ENCODE assay signal across 34 cellular contexts in the genomic region with DNA sequence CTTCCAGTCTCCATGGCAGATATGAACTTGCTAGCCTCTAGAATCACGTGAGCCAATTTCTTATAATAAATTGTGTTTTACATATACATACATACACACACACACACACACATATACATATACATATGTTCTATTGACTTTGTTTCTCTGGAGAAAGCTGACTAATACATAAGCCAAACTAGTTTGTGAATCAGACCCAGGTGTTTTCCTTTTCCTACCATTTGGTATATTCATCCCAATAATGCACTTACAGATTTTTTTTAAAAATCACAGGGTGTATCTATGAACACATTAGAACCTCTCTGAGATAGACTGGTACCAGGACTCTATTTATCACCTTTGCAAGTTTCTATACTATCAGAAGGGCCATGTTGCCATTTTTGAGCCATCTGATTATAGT.
A peak's percentile ranks its signal among the peaks of the same experiment; 100 is the strongest.
DNase-seq lines count a peak whose midpoint lies in the region; ATAC-seq, FAIRE-seq and TF ChIP-seq lines count a peak whose summit lies in the region.
"Had no signal": no experiment of that assay in that cellular context is flagged by ENCODE, and none has a peak within 500 bp of the region (broad histone marks: within the 10 kb centered on the region; RNA-seq: fewer than 3 reads in every experiment).

No MANE protein-coding gene starts in this region.

- no peak overlapping the region for H3K4me2 ChIP-seq in PC-3 (ENCODE audit: low read length)
- H3K4me2 ChIP-seq: A549; BLaER1; BLaER1 treated with 17β-estradiol and CSF1 and Interleukin-3, amounts not matched to agents 10 nM and 100 nM had no signal

- no peaks in the 10 kb centered on the region for H3F3A ChIP-seq in PC-3 (ENCODE audit: low read length, unreplicated experiment)

- H3K79me2 ChIP-seq in PC-3 (ENCODE audit: low read length), result no peaks in the 10 kb centered on the region

- H2AFZ ChIP-seq in PC-3 (ENCODE audit: low read length), result no peak overlapping the region

- H3K36me3 ChIP-seq in PC-3 (ENCODE audit: low read depth, low read length) (no peaks in the 10 kb centered on the region), bronchial epithelial cell (ENCODE audit: control insufficient read depth, insufficient read depth, low read length) (no peaks in the 10 kb centered on the region)
- H3K36me3 ChIP-seq: BE2C; BLaER1; BLaER1 treated with 17β-estradiol and CSF1 and Interleukin-3, amounts not matched to agents 10 nM and 100 nM had no signal

- FAIRE-seq in bronchial epithelial cell (lab: Jason Lieb, UNC), result no peak
- FAIRE-seq: A204.1, A549, D721Med had no signal

- in situ Hi-C loops in KBM-7 (cut with MboI; ENCODE audit: low pct_unique_long_range_greater_than_20kb, low sequenced_read_pairs), result no loop called here

- intact Hi-C loops in PC-3 (cut with micrococcal nuclease), result no loop called here

- no peaks in the 10 kb centered on the region for H4K20me1 ChIP-seq in PC-3 (ENCODE audit: low read length)
- H4K20me1 ChIP-seq: BLaER1; BLaER1 treated with 17β-estradiol and CSF1 and Interleukin-3, amounts not matched to agents 10 nM and 100 nM had no signal

- H3K4me3 ChIP-seq in PC-3 (ENCODE audit: low read length), result no peak overlapping the region
- no peak overlapping the region for H3K4me3 ChIP-seq in bronchial epithelial cell (ENCODE audit: low read depth, low read length)
- H3K4me3 ChIP-seq in epithelial cell of esophagus (ENCODE audit: low read length), result no peak overlapping the region
- H3K4me3 ChIP-seq: A549; BLaER1; BLaER1 treated with 17β-estradiol and CSF1 and Interleukin-3, amounts not matched to agents 10 nM and 100 nM had no signal

- H3K27me3 ChIP-seq in PC-3 (ENCODE audit: low read length), result peaks cover 5% of the 10 kb centered on the region; the same call in 1 of the 2 replicates
- H3K27me3 ChIP-seq in bronchial epithelial cell (ENCODE audit: control insufficient read depth, insufficient read depth, low read length), result no peaks in the 10 kb centered on the region
- H3K27me3 ChIP-seq in foreskin keratinocyte, result no peaks in the 10 kb centered on the region
- H3K27me3 ChIP-seq: BE2C; BLaER1; BLaER1 treated with 17β-estradiol and CSF1 and Interleukin-3, amounts not matched to agents 10 nM and 100 nM had no signal

- CTCF ChIA-PET in PC-3 (lab: Charles Lee) (no interaction called here), RWPE1 (lab: Yijun Ruan, JAX) (no interaction called here)

- no peaks in the 10 kb centered on the region for H3K9me3 ChIP-seq in PC-3 (ENCODE audit: low read length)
- H3K9me3 ChIP-seq: A549; BE2C; BLaER1; BLaER1 treated with 17β-estradiol and CSF1 and Interleukin-3, amounts not matched to agents 10 nM and 100 nM; Caco-2 had no signal

- peak; percentile 52 for DNase-seq in PC-3
- peak; percentile 64 for DNase-seq in bronchial epithelial cell (ENCODE audit: low read depth)
- peak; percentile 9 for DNase-seq in epithelial cell of esophagus (ENCODE audit: low read depth)
- DNase-seq in foreskin keratinocyte, result peak in 1 of 2 donors; percentile 28
- DNase-seq in KBM-7, result no peak
- no peak for DNase-seq in RWPE1 (ENCODE audit: low spot score)
- no peak for DNase-seq in AML-193 (lab: John Stamatoyannopoulos, UW)
- DNase-seq: 8988T; ACHN; BE2C; C1 segment of cervical spinal cord; Caco-2; Calu3; CD4-positive, alpha-beta memory T cell; CD4-positive, alpha-beta T cell; CD4-positive, CD25-positive, alpha-beta regulatory T cell; CD8-positive, alpha-beta memory T cell; CD8-positive, alpha-beta T cell; COR-L47; DMS 273 treated with DMSO at 0.1 percent for 48 hours; DMS153; DMS53; DMS79; DMS79 treated with DMSO at 0.1 percent for 48 hours; DND-41; EL had no signal

- no peak overlapping the region for H3K9ac ChIP-seq in PC-3 (ENCODE audit: low read length)
- H3K9ac ChIP-seq: BLaER1; BLaER1 treated with 17β-estradiol and CSF1 and Interleukin-3, amounts not matched to agents 10 nM and 100 nM had no signal

- H3K4me1 ChIP-seq in PC-3 (ENCODE audit: insufficient read depth, low read length) (peaks cover 8% of the 10 kb centered on the region), foreskin keratinocyte (no peaks in the 10 kb centered on the region)
- H3K4me1 ChIP-seq: A549; BE2C; BLaER1; BLaER1 treated with 17β-estradiol and CSF1 and Interleukin-3, amounts not matched to agents 10 nM and 100 nM; Caco-2 had no signal

- no peak for TF ChIP-seq CTCF in PC-3 (conservative IDR thresholded peaks at IDR 0.05; ENCODE audit: low read depth, low read length)
- no peak for TF ChIP-seq CTCF in bronchial epithelial cell (IDR thresholded peaks at IDR 0.05; ENCODE audit: insufficient read depth, low read length, severe bottlenecking)
- no peak for TF ChIP-seq CTCF in epithelial cell of esophagus (IDR thresholded peaks at IDR 0.05; ENCODE audit: insufficient read depth, low read depth, low read length, missing control alignments)
- TF ChIP-seq CTCF in foreskin keratinocyte (conservative IDR thresholded peaks at IDR 0.05), result no peak
- no peak for TF ChIP-seq CTCF in RWPE1 (conservative IDR thresholded peaks at IDR 0.05; ENCODE audit: low read depth)

- BruUV-seq in PC-3 (replicated peaks; lab: Mats Ljungman, UMichigan), result no TSS peak

- no peak for ATAC-seq in PC-3
- peak; percentile 20 for ATAC-seq in foreskin keratinocyte
- ATAC-seq in HG02884 (IDR thresholded peaks at IDR 0.05; ENCODE audit: unreplicated experiment), result no peak
- ATAC-seq: A549; CD8-positive, alpha-beta T cell had no signal

- H3K27ac ChIP-seq in PC-3 (ENCODE audit: low read length) (no peak overlapping the region), foreskin keratinocyte (no peak overlapping the region), RWPE1 (no peak overlapping the region)
- H3K27ac ChIP-seq: 22Rv1; A549; BLaER1; BLaER1 treated with 17β-estradiol and CSF1 and Interleukin-3, amounts not matched to agents 10 nM and 100 nM; C4-2B had no signal

- POLR2A ChIA-PET in PC-3 (lab: Charles Lee; ENCODE audit: unreplicated experiment), result no interaction called here
- POLR2A ChIA-PET in RWPE1 (lab: Yijun Ruan, JAX; ENCODE audit: low non-redundant PET), result no interaction called here

- no peaks in the 10 kb centered on the region for H3K9me2 ChIP-seq in PC-3 (replicated peaks; ENCODE audit: low read length)

Comparison
In these comparisons a context has a peak if more than half of its experiments do, and no peak if none do; other contexts are left out.
1. DNase-seq: peak in PC-3 (single experiment), bronchial epithelial cell (single experiment) and epithelial cell of esophagus (single experiment); none in KBM-7 (single experiment), RWPE1 (single experiment) and AML-193 (0 of 2).